1 cellular context compared by ENCODE assay signal in the genomic region with DNA sequence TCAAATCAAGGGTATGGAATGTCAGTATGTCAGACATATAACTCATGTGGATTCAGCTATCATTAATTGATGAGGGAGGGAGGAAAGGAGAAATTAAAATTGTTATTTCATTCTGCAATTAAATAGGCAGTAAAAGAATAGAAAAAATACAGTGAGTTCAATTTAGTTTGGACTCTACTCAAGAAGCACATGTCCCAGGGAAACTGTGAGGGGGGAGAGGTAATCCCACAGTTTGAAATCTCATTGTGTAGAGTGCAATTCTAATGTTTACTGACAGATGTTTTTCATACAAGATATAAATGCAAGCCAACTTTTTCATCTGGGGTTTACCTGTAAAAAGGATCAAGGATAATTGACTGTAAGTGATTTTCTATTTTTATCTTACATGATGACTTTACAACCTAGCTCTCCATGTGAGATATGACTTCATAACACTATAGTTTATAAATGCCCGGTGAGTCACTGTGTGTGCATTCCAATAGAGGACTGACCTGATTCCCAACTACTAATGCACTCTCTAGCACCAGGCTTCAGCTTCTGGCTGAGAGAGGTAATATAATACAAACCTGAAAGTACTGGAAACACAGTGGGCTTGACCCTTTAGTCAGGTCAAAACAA.
TF ChIP-seq lines count a peak whose summit lies in the region.

No MANE protein-coding gene starts in this region.

TF ChIP-seq in HEK293, 187 proteins besides CTCF, POLR2A, EP300 and RAD21 (continued from another document and continues in another):
- no peak for TF ChIP-seq ZNF777 (tag by site-specific recombination; IDR thresholded peaks at IDR 0.05; ENCODE audit: borderline replicate concordance)
- TF ChIP-seq, protein P1, sequence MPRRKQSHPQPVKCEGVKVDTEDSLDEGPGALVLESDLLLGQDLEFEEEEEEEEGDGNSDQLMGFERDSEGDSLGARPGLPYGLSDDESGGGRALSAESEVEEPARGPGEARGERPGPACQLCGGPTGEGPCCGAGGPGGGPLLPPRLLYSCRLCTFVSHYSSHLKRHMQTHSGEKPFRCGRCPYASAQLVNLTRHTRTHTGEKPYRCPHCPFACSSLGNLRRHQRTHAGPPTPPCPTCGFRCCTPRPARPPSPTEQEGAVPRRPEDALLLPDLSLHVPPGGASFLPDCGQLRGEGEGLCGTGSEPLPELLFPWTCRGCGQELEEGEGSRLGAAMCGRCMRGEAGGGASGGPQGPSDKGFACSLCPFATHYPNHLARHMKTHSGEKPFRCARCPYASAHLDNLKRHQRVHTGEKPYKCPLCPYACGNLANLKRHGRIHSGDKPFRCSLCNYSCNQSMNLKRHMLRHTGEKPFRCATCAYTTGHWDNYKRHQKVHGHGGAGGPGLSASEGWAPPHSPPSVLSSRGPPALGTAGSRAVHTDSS (tag by site-specific recombination; IDR thresholded peaks at IDR 0.05), result no peak
- no peak for TF ChIP-seq ZNF112 (tag by site-specific recombination; IDR thresholded peaks at IDR 0.05)
- no peak for TF ChIP-seq SETDB1 (IDR thresholded peaks at IDR 0.05; ENCODE audit: insufficient read length, low read length)
- no peak for TF ChIP-seq GLIS2 (tag by site-specific recombination; IDR thresholded peaks at IDR 0.05)
- TF ChIP-seq, protein P2, sequence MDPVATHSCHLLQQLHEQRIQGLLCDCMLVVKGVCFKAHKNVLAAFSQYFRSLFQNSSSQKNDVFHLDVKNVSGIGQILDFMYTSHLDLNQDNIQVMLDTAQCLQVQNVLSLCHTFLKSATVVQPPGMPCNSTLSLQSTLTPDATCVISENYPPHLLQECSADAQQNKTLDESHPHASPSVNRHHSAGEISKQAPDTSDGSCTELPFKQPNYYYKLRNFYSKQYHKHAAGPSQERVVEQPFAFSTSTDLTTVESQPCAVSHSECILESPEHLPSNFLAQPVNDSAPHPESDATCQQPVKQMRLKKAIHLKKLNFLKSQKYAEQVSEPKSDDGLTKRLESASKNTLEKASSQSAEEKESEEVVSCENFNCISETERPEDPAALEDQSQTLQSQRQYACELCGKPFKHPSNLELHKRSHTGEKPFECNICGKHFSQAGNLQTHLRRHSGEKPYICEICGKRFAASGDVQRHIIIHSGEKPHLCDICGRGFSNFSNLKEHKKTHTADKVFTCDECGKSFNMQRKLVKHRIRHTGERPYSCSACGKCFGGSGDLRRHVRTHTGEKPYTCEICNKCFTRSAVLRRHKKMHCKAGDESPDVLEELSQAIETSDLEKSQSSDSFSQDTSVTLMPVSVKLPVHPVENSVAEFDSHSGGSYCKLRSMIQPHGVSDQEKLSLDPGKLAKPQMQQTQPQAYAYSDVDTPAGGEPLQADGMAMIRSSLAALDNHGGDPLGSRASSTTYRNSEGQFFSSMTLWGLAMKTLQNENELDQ (tag by site-specific recombination; IDR thresholded peaks at IDR 0.05; ENCODE audit: low read depth), result no peak
- TF ChIP-seq KLF9 (tag by site-specific recombination; IDR thresholded peaks at IDR 0.05; ENCODE audit: low read depth), result no peak
- TF ChIP-seq ZNF311 (tag by site-specific recombination; IDR thresholded peaks at IDR 0.05; ENCODE audit: borderline replicate concordance), result no peak
- TF ChIP-seq ZNF223 (tag by site-specific recombination; IDR thresholded peaks at IDR 0.05), result no peak
- TF ChIP-seq ZNF157 (tag by site-specific recombination; IDR thresholded peaks at IDR 0.05), result no peak
- peak; percentile 59; the same call in 1 of the 2 replicates for TF ChIP-seq OSR2 (tag by site-specific recombination; IDR thresholded peaks at IDR 0.05)
- no peak for TF ChIP-seq ZNF529 (tag by site-specific recombination; IDR thresholded peaks at IDR 0.05; ENCODE audit: insufficient replicate concordance)
- TF ChIP-seq SCRT1 (tag by site-specific recombination; IDR thresholded peaks at IDR 0.05; ENCODE audit: borderline replicate concordance), result no peak
- TF ChIP-seq ZNF677 (tag by site-specific recombination; IDR thresholded peaks at IDR 0.05), result no peak
- TF ChIP-seq, protein P3, sequence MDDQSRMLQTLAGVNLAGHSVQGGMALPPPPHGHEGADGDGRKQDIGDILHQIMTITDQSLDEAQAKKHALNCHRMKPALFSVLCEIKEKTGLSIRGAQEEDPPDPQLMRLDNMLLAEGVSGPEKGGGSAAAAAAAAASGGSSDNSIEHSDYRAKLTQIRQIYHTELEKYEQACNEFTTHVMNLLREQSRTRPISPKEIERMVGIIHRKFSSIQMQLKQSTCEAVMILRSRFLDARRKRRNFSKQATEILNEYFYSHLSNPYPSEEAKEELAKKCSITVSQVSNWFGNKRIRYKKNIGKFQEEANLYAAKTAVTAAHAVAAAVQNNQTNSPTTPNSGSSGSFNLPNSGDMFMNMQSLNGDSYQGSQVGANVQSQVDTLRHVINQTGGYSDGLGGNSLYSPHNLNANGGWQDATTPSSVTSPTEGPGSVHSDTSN (CRISPR knock-in tag; IDR thresholded peaks at IDR 0.05), result no peak
- no peak for TF ChIP-seq ZNF548 (tag by site-specific recombination; IDR thresholded peaks at IDR 0.05)
- TF ChIP-seq ZNF354C (tag by site-specific recombination; IDR thresholded peaks at IDR 0.05; ENCODE audit: borderline replicate concordance, low read depth), result no peak
- TF ChIP-seq ZNF654 (tag by site-specific recombination; IDR thresholded peaks at IDR 0.05; ENCODE audit: low read depth), result no peak
- TF ChIP-seq SALL2 (tag by site-specific recombination; IDR thresholded peaks at IDR 0.05; ENCODE audit: borderline replicate concordance), result no peak
- TF ChIP-seq GLIS1 (tag by site-specific recombination; IDR thresholded peaks at IDR 0.05), result peak; percentile 47
- TF ChIP-seq TCF7L2 (IDR thresholded peaks at IDR 0.05; ENCODE audit: borderline replicate concordance, low read depth, low read length), result no peak
- TF ChIP-seq ZNF830 (tag by site-specific recombination; IDR thresholded peaks at IDR 0.05; ENCODE audit: low read depth), result no peak
- no peak for TF ChIP-seq ZNF776 (tag by site-specific recombination; IDR thresholded peaks at IDR 0.05; ENCODE audit: borderline replicate concordance)
- TF ChIP-seq ZNF175 (tag by site-specific recombination; IDR thresholded peaks at IDR 0.05), result no peak
- TF ChIP-seq, protein P4, sequence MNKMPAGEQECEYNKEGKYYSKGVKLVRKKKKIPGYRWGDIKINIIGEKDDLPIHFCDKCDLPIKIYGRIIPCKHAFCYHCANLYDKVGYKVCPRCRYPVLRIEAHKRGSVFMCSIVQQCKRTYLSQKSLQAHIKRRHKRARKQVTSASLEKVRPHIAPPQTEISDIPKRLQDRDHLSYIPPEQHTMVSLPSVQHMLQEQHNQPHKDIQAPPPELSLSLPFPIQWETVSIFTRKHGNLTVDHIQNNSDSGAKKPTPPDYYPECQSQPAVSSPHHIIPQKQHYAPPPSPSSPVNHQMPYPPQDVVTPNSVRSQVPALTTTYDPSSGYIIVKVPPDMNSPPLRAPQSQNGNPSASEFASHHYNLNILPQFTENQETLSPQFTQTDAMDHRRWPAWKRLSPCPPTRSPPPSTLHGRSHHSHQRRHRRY (tag by site-specific recombination; IDR thresholded peaks at IDR 0.05), result no peak
- no peak for TF ChIP-seq BCL11B (tag by site-specific recombination; IDR thresholded peaks at IDR 0.05; ENCODE audit: low read depth)
- TF ChIP-seq, protein P5, sequence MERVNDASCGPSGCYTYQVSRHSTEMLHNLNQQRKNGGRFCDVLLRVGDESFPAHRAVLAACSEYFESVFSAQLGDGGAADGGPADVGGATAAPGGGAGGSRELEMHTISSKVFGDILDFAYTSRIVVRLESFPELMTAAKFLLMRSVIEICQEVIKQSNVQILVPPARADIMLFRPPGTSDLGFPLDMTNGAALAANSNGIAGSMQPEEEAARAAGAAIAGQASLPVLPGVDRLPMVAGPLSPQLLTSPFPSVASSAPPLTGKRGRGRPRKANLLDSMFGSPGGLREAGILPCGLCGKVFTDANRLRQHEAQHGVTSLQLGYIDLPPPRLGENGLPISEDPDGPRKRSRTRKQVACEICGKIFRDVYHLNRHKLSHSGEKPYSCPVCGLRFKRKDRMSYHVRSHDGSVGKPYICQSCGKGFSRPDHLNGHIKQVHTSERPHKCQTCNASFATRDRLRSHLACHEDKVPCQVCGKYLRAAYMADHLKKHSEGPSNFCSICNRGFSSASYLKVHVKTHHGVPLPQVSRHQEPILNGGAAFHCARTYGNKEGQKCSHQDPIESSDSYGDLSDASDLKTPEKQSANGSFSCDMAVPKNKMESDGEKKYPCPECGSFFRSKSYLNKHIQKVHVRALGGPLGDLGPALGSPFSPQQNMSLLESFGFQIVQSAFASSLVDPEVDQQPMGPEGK (tag by site-specific recombination; IDR thresholded peaks at IDR 0.05), result no peak
- 0 out of 2 replicates have a peak, but pooled peaks have one; percentile 13 for TF ChIP-seq KLF10 (tag by site-specific recombination; IDR thresholded peaks at IDR 0.05)
- TF ChIP-seq GLI2 (tag by site-specific recombination; IDR thresholded peaks at IDR 0.05; ENCODE audit: borderline replicate concordance, low read depth), result no peak
- no peak for TF ChIP-seq ZNF670 (tag by site-specific recombination; IDR thresholded peaks at IDR 0.05; ENCODE audit: low read depth)
- TF ChIP-seq, protein P6, sequence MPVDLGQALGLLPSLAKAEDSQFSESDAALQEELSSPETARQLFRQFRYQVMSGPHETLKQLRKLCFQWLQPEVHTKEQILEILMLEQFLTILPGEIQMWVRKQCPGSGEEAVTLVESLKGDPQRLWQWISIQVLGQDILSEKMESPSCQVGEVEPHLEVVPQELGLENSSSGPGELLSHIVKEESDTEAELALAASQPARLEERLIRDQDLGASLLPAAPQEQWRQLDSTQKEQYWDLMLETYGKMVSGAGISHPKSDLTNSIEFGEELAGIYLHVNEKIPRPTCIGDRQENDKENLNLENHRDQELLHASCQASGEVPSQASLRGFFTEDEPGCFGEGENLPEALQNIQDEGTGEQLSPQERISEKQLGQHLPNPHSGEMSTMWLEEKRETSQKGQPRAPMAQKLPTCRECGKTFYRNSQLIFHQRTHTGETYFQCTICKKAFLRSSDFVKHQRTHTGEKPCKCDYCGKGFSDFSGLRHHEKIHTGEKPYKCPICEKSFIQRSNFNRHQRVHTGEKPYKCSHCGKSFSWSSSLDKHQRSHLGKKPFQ (tag by site-specific recombination; IDR thresholded peaks at IDR 0.05), result no peak
- no peak for TF ChIP-seq ZNF610 (tag by site-specific recombination; IDR thresholded peaks at IDR 0.05; ENCODE audit: borderline replicate concordance)
- TF ChIP-seq ZNF10 (tag by site-specific recombination; IDR thresholded peaks at IDR 0.05), result no peak
- no peak for TF ChIP-seq ZNF549 (tag by site-specific recombination; IDR thresholded peaks at IDR 0.05)
- TF ChIP-seq ZNF416 (tag by site-specific recombination; IDR thresholded peaks at IDR 0.05), result no peak
- no peak for TF ChIP-seq ZSCAN30 (tag by site-specific recombination; IDR thresholded peaks at IDR 0.05)
- TF ChIP-seq HOXD13 (CRISPR knock-in tag; IDR thresholded peaks at IDR 0.05; ENCODE audit: borderline replicate concordance), result no peak
- TF ChIP-seq ZNF132 (tag by site-specific recombination; IDR thresholded peaks at IDR 0.05; ENCODE audit: borderline replicate concordance), result no peak
- TF ChIP-seq, protein P7, sequence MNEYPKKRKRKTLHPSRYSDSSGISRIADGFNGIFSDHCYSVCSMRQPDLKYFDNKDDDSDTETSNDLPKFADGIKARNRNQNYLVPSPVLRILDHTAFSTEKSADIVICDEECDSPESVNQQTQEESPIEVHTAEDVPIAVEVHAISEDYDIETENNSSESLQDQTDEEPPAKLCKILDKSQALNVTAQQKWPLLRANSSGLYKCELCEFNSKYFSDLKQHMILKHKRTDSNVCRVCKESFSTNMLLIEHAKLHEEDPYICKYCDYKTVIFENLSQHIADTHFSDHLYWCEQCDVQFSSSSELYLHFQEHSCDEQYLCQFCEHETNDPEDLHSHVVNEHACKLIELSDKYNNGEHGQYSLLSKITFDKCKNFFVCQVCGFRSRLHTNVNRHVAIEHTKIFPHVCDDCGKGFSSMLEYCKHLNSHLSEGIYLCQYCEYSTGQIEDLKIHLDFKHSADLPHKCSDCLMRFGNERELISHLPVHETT (tag by site-specific recombination; IDR thresholded peaks at IDR 0.05), result no peak
- TF ChIP-seq, protein P8, sequence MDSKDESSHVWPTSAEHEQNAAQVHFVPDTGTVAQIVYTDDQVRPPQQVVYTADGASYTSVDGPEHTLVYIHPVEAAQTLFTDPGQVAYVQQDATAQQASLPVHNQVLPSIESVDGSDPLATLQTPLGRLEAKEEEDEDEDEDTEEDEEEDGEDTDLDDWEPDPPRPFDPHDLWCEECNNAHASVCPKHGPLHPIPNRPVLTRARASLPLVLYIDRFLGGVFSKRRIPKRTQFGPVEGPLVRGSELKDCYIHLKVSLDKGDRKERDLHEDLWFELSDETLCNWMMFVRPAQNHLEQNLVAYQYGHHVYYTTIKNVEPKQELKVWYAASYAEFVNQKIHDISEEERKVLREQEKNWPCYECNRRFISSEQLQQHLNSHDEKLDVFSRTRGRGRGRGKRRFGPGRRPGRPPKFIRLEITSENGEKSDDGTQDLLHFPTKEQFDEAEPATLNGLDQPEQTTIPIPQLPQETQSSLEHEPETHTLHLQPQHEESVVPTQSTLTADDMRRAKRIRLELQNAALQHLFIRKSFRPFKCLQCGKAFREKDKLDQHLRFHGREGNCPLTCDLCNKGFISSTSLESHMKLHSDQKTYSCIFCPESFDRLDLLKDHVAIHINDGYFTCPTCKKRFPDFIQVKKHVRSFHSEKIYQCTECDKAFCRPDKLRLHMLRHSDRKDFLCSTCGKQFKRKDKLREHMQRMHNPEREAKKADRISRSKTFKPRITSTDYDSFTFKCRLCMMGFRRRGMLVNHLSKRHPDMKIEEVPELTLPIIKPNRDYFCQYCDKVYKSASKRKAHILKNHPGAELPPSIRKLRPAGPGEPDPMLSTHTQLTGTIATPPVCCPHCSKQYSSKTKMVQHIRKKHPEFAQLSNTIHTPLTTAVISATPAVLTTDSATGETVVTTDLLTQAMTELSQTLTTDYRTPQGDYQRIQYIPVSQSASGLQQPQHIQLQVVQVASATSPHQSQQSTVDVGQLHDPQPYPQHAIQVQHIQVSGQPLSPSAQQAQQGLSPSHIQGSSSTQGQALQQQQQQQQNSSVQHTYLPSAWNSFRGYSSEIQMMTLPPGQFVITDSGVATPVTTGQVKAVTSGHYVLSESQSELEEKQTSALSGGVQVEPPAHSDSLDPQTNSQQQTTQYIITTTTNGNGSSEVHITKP (tag by site-specific recombination; IDR thresholded peaks at IDR 0.05), result no peak
- no peak for TF ChIP-seq ZNF221 (tag by site-specific recombination; IDR thresholded peaks at IDR 0.05; ENCODE audit: borderline replicate concordance)
- TF ChIP-seq ZNF596 (tag by site-specific recombination; IDR thresholded peaks at IDR 0.05), result no peak
- TF ChIP-seq, protein P9, sequence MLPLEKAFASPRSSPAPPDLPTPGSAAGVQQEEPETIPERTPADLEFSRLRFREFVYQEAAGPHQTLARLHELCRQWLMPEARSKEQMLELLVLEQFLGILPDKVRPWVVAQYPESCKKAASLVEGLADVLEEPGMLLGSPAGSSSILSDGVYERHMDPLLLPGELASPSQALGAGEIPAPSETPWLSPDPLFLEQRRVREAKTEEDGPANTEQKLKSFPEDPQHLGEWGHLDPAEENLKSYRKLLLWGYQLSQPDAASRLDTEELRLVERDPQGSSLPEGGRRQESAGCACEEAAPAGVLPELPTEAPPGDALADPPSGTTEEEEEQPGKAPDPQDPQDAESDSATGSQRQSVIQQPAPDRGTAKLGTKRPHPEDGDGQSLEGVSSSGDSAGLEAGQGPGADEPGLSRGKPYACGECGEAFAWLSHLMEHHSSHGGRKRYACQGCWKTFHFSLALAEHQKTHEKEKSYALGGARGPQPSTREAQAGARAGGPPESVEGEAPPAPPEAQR (tag by site-specific recombination; IDR thresholded peaks at IDR 0.05), result no peak
